8 cellular contexts compared by ENCODE assay signal in genomic region chr12:39441963-39442894, GRCh38. TPM values are rescaled to one million over a fixed set of nuclear protein-coding genes. Genes with fewer than 3 reads are reported as not detected.
DNase-seq lines count a peak whose midpoint lies in the region; ATAC-seq, FAIRE-seq and TF ChIP-seq lines count a peak whose summit lies in the region.

No MANE protein-coding gene starts in this region.

- H3K27me3 ChIP-seq in Panc1 (ENCODE audit: control insufficient read depth, insufficient read depth, low read length) (no peaks in the 10 kb centered on the region), thoracic aorta (replicated peaks; ENCODE audit: insufficient read depth) (no peaks in the 10 kb centered on the region)

- CTCF ChIA-PET in Panc1 (lab: Charles Lee) = no interaction called here

- H3K4me1 ChIP-seq in Panc1 (ENCODE audit: control insufficient read depth, insufficient read depth, low read length) = peaks cover 25% of the 10 kb centered on the region
- H3K4me1 ChIP-seq in thoracic aorta (ENCODE audit: control insufficient read depth in 1 of 2, low read depth in 2 of 2) = peaks cover 0 to 8% of the 10 kb centered on the region in 2 donors

- no peak for FAIRE-seq in GM19239 (lab: Jason Lieb, UNC)

- intact Hi-C loops in Panc1 (cut with micrococcal nuclease; ENCODE audit: unreplicated experiment) = loop anchor here (5.0 to 10.0 kb wide), 2 partner anchors 120 to 173 kb away; partner anchors contain the start of gene ABCD2

- H3K27ac ChIP-seq in Panc1 (ENCODE audit: low read length) (peak overlapping the region; percentile 82), thoracic aorta (peak overlapping the region; percentile 43 to 57)

- DNase-seq in AG09309 (ENCODE audit: low read depth) (no peak), GM19239 (ENCODE audit: insufficient read length, low spot score) (peak; percentile 6), Panc1 (ENCODE audit: low read depth, low spot score) (no peak), glomerular visceral epithelial cell (ENCODE audit: extremely low spot score) (peak; percentile 54), osteocyte (ENCODE audit: extremely low spot score, unreplicated experiment) (no peak), thoracic aorta (ENCODE audit: low spot score) (no peak)
- DNase-seq in activated gamma-delta T cell treated with anti-CD3 and anti-CD28 coated beads, Interleukin-2, amount 50 U/mL, for 16 hours (ENCODE audit: low read depth) = peak; percentile 37

- BruUV-seq in Panc1 (replicated peaks; lab: Mats Ljungman, UMichigan) = TSS peak; percentile 80

- ATAC-seq in HG03354 (IDR thresholded peaks at IDR 0.05; ENCODE audit: poor library complexity, severe bottlenecking, unreplicated experiment) (peak; percentile 30), Panc1 (peak; percentile 25), thoracic aorta (ENCODE audit: insufficient number of reproducible peaks, low FRiP score, low read depth) (no peak)

- in situ Hi-C loops in Panc1 (cut with HindIII; ENCODE audit: low pct_unique_long_range_greater_than_20kb, low sequenced_read_pairs) = no loop called here

- peak overlapping the region; percentile 73 for H3K27ac Mint-ChIP-seq in osteocyte (ENCODE audit: unreplicated experiment)

- H3K9me3 ChIP-seq in Panc1 (ENCODE audit: control insufficient read depth, insufficient read depth, low read depth, low read length) = no peaks in the 10 kb centered on the region
- no peaks in the 10 kb centered on the region for H3K9me3 ChIP-seq in thoracic aorta

- peaks cover 16% of the 10 kb centered on the region for H3K27me3 Mint-ChIP-seq in osteocyte (ENCODE audit: unreplicated experiment)

- H3K4me3 ChIP-seq in AG09309 (ENCODE audit: control insufficient read depth, low read depth, low read length) = peak overlapping the region; percentile 68
- peak overlapping the region; percentile 81 to 84 for H3K4me3 ChIP-seq in Panc1 (ENCODE audit: low read depth in 2 of 2, low read length in 2 of 2)
- peak overlapping the region; percentile 94 for H3K4me3 ChIP-seq in thoracic aorta

- peak overlapping the region; percentile 86 for H3K4me3 Mint-ChIP-seq in osteocyte (ENCODE audit: unreplicated experiment)

- no peak for TF ChIP-seq CTCF in AG09309 (IDR thresholded peaks at IDR 0.05; ENCODE audit: control insufficient read depth, insufficient read depth, low read depth, low read length, missing control alignments)
- no peak for TF ChIP-seq CTCF in Panc1 (IDR thresholded peaks at IDR 0.05)
- TF ChIP-seq CTCF in osteocyte (IDR thresholded peaks at IDR 0.05) = no peak
- TF ChIP-seq CTCF in thoracic aorta (IDR thresholded peaks at IDR 0.05) = no peak

- no peaks in the 10 kb centered on the region for H3K36me3 Mint-ChIP-seq in osteocyte (ENCODE audit: unreplicated experiment)

- POLR2A ChIA-PET in Panc1 (lab: Charles Lee) = no interaction called here

- peaks cover 13% of the 10 kb centered on the region for H3K4me1 Mint-ChIP-seq in osteocyte (ENCODE audit: unreplicated experiment)

- no peaks in the 10 kb centered on the region for H3K9me3 Mint-ChIP-seq in osteocyte (ENCODE audit: unreplicated experiment)

- H3K36me3 ChIP-seq in Panc1 (ENCODE audit: control insufficient read depth, insufficient read depth, low read length) = no peaks in the 10 kb centered on the region; the same call in 1 of the 2 replicates
- H3K36me3 ChIP-seq in thoracic aorta = no peaks in the 10 kb centered on the region

RNA-seq across cellular contexts. Expression of gene KIF21A, which starts 0.7 kb away (rescaled TPM):
- total RNA-seq in Panc1 (2021; ENCODE audit: unreplicated experiment) = 25.6 TPM
- polyA plus RNA-seq in Panc1 (2012; ENCODE audit: insufficient read length) = 8.5 TPM
- 3.8 and 3.9 TPM in 2 replicates for total RNA-seq in osteocyte
- 10 to 100 TPM in 1 of 2 donors, 1 to 10 TPM in 1; 3.8 to 21.9 TPM for total RNA-seq in thoracic aorta

Comparison
In these comparisons a context has a peak if more than half of its experiments do, and no peak if none do; other contexts are left out.
1. DNase-seq: peak in GM19239 (single experiment), activated gamma-delta T cell treated with anti-CD3 and anti-CD28 coated beads, Interleukin-2, amount 50 U/mL, for 16 hours (single experiment) and glomerular visceral epithelial cell (single experiment); none in AG09309 (single experiment), Panc1 (single experiment), osteocyte (single experiment) and thoracic aorta (single experiment).
2. Peak in every context shown above with its lines, with median percentiles within 50 percentile points of each other: H3K4me3 ChIP-seq.